8 cellular contexts compared by ENCODE assay signal in genomic region chr9:123353984-123354591, GRCh38. TPM values are rescaled to one million over a fixed set of nuclear protein-coding genes. Genes with fewer than 3 reads are reported as not detected.
DNase-seq lines count a peak whose midpoint lies in the region; ATAC-seq, FAIRE-seq and TF ChIP-seq lines count a peak whose summit lies in the region.

No MANE protein-coding gene starts in this region.

- peak; percentile 63 for ATAC-seq in HG03280 (IDR thresholded peaks at IDR 0.05; ENCODE audit: unreplicated experiment)
- ATAC-seq in pancreas: peak; percentile 59 to 82 (median 80)
- ATAC-seq in GM18909 (IDR thresholded peaks at IDR 0.05; ENCODE audit: poor library complexity, unreplicated experiment): no peak

- H3K4me3 ChIP-seq in pancreas: no peak overlapping the region

- H3K27me3 ChIP-seq in pancreas: no peaks in the 10 kb centered on the region

- TF ChIP-seq CTCF in 22Rv1 (IDR thresholded peaks at IDR 0.05) (peak; percentile 91), GM12872 (IDR thresholded peaks at IDR 0.05; ENCODE audit: insufficient read depth, low read depth, low read length) (peak; percentile 87), pancreas (IDR thresholded peaks at IDR 0.05) (peak; percentile 67 to 82 (median 82))

- H3K27ac ChIP-seq in 22Rv1 (no peak overlapping the region), pancreas (no peak overlapping the region)

- intact Hi-C loops in pancreas (cut with DNase I): loop anchor here in 1 of 3 donors (10.0 kb wide), 2 partner anchors 239 to 269 kb away; no protein-coding TSS in a partner anchor

- FAIRE-seq in frontal cortex (lab: Jason Lieb, UNC) (no peak), pancreas (lab: Jason Lieb, UNC) (no peak)

- 16 to 17% methylated on average over 20 of the region's 20 CpGs for WGBS in pancreas, 2 donors

- no peaks in the 10 kb centered on the region for H3K36me3 ChIP-seq in pancreas

- no peaks in the 10 kb centered on the region for H3K9me3 ChIP-seq in pancreas

- no peaks in the 10 kb centered on the region for H3K4me1 ChIP-seq in pancreas

- DNase-seq in RKO (ENCODE audit: low spot score) (peak; percentile 70), frontal cortex (ENCODE audit: low spot score in 2 of 2) (peak; percentile 72 to 83), pancreas (peak in 5 of 6 donors; percentile 36 to 86 (median 62))
- DNase-seq in activated T-helper 9 cell treated with anti-CD3 and anti-CD28 coated beads, Interleukin-2, amount 50 U/mL, for 16 hours (ENCODE audit: low read depth): peak; percentile 15

RNA-seq across cellular contexts. Expression of gene CRB2, which starts 1.9 kb away (rescaled TPM):
- total RNA-seq in frontal cortex (2.4 TPM), pancreas (not detected)
- under 1 TPM; 0.02 to 0.08 TPM for polyA plus RNA-seq in pancreas

Comparison
In these comparisons a context has a peak if more than half of its experiments do, and no peak if none do; other contexts are left out.
1. DNase-seq: peak in every context shown above with its lines; median percentile 78 in frontal cortex; 70 in RKO; 62 in pancreas; 15 in activated T-helper 9 cell treated with anti-CD3 and anti-CD28 coated beads, Interleukin-2, amount 50 U/mL, for 16 hours.